1 cellular context compared by ENCODE assay signal in the genomic region with DNA sequence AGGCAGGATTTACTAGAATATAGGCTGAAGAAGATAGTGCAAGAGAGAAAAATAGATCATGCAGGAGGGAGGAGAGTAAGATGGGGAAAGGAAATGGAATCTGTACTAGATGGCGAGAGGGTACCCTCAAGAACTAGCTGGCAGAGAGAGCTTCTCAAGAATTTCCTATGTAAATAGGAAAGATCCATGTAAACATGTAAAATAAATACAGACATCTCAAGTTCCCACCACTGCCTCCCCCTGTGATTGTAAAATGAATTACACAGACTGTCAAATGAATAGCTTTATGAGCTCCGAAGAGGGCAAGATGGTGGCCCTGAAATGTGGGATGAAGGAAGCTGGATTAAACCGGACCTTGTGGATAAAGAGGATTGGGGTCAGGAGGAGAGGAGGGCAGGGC.
TF ChIP-seq lines count a peak whose summit lies in the region.

No MANE protein-coding gene starts in this region.

TF ChIP-seq in HCT116, 20 proteins besides CTCF, POLR2A, EP300 and RAD21 (continued from another document):
- no peak for TF ChIP-seq REST (IDR thresholded peaks at IDR 0.05; ENCODE audit: low read depth)
- TF ChIP-seq EZH2phosphoT487 (IDR thresholded peaks at IDR 0.05; ENCODE audit: borderline replicate concordance) = no peak
- no peak for TF ChIP-seq SP1 (IDR thresholded peaks at IDR 0.05; ENCODE audit: low read depth)
- TF ChIP-seq CBX3 (IDR thresholded peaks at IDR 0.05; ENCODE audit: low read depth) = no peak
- no peak for TF ChIP-seq ELF1 (IDR thresholded peaks at IDR 0.05; ENCODE audit: borderline replicate concordance, low read depth)
- no peak for TF ChIP-seq POLR2AphosphoS5 (IDR thresholded peaks at IDR 0.05; ENCODE audit: low read depth, low read length)
- no peak for TF ChIP-seq EZH2 (IDR thresholded peaks at IDR 0.05)
- no peak for TF ChIP-seq EGR1 (IDR thresholded peaks at IDR 0.05; ENCODE audit: low read depth)
- TF ChIP-seq SRF (IDR thresholded peaks at IDR 0.05; ENCODE audit: low read depth) = no peak
- TF ChIP-seq TCF7L2 (IDR thresholded peaks at IDR 0.05; ENCODE audit: borderline replicate concordance, extremely low read depth, insufficient read depth, insufficient read length) = no peak
- TF ChIP-seq FOSL1 (IDR thresholded peaks at IDR 0.05; ENCODE audit: low read depth) = no peak
- TF ChIP-seq, protein P1, sequence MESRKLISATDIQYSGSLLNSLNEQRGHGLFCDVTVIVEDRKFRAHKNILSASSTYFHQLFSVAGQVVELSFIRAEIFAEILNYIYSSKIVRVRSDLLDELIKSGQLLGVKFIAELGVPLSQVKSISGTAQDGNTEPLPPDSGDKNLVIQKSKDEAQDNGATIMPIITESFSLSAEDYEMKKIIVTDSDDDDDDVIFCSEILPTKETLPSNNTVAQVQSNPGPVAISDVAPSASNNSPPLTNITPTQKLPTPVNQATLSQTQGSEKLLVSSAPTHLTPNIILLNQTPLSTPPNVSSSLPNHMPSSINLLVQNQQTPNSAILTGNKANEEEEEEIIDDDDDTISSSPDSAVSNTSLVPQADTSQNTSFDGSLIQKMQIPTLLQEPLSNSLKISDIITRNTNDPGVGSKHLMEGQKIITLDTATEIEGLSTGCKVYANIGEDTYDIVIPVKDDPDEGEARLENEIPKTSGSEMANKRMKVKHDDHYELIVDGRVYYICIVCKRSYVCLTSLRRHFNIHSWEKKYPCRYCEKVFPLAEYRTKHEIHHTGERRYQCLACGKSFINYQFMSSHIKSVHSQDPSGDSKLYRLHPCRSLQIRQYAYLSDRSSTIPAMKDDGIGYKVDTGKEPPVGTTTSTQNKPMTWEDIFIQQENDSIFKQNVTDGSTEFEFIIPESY (IDR thresholded peaks at IDR 0.05; ENCODE audit: extremely low read depth, insufficient replicate concordance, low read length) = no peak
- TF ChIP-seq, protein P2, sequence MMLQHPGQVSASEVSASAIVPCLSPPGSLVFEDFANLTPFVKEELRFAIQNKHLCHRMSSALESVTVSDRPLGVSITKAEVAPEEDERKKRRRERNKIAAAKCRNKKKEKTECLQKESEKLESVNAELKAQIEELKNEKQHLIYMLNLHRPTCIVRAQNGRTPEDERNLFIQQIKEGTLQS (IDR thresholded peaks at IDR 0.05) = no peak
